1 cellular context compared by ENCODE assay signal in the genomic region with DNA sequence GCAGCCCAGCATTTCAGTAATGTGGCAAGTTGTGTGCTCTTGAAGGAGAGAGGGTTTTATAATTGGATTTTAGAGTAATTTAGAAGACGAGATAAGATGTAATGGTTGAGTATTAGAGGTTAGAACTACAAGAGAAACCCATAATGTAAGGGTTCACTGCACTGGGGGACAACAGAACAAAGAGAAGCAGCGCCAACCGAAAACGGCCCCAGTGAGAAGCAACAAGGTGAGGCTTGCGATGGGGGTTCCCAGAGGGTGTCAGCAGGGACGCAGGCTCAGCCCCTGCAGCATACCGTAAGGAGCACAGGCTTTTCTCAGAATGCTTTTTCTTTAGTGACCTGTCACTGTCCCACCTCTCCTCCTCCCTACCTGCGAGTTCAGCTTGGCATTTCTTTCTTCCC.
TF ChIP-seq lines count a peak whose summit lies in the region.

No MANE protein-coding gene starts in this region.

TF ChIP-seq in SK-N-SH, 30 proteins besides CTCF, POLR2A, EP300 and RAD21 (continued from another document):
- no peak for TF ChIP-seq FOXM1 (IDR thresholded peaks at IDR 0.05; ENCODE audit: low read depth)
- TF ChIP-seq, protein P1, sequence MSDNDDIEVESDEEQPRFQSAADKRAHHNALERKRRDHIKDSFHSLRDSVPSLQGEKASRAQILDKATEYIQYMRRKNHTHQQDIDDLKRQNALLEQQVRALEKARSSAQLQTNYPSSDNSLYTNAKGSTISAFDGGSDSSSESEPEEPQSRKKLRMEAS (IDR thresholded peaks at IDR 0.05; ENCODE audit: low read depth): no peak
- TF ChIP-seq, protein P2, sequence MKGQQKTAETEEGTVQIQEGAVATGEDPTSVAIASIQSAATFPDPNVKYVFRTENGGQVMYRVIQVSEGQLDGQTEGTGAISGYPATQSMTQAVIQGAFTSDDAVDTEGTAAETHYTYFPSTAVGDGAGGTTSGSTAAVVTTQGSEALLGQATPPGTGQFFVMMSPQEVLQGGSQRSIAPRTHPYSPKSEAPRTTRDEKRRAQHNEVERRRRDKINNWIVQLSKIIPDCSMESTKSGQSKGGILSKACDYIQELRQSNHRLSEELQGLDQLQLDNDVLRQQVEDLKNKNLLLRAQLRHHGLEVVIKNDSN (IDR thresholded peaks at IDR 0.05; ENCODE audit: borderline replicate concordance, low read depth): no peak
- no peak for TF ChIP-seq NFIC (IDR thresholded peaks at IDR 0.05; ENCODE audit: borderline replicate concordance)
- TF ChIP-seq ELF1 (IDR thresholded peaks at IDR 0.05): no peak
- no peak for TF ChIP-seq SIN3A (IDR thresholded peaks at IDR 0.05; ENCODE audit: borderline replicate concordance, low read depth, low read length)
